In the genomic region with DNA sequence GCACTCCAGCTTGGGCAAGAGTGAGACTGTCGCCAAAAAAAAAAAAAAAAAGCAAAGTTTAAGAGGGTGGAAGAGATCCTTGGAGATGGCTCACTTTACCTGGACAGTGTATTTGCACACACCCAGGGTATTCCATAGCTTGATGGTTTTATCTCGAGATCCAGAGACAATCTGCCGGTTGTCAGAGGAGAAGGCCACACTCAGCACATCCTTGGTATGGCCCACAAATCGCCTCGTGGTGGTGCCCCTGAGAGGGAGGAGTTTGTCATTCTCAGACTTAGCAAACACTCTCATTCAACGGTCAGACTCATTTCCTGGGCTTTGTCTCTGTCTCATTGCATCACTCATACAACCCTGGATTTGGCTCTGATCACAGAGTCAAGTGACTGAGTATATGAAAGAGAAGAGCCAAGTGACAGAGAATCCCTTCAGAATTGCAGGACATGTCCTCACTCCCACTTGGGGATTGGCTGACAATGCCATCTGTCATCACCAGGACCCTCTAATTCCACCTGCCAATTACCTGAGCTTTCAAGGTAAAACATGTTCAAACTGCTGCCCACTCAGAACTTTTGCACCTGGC, we compare ENCODE assay signal across 8 cellular contexts. TPM values are rescaled to one million over a fixed set of nuclear protein-coding genes. Genes with fewer than 3 reads are reported as not detected.
A peak's percentile ranks its signal among the peaks of the same experiment; 100 is the strongest.
DNase-seq lines count a peak whose midpoint lies in the region; ATAC-seq and TF ChIP-seq lines count a peak whose summit lies in the region.

No MANE protein-coding gene starts in this region.

- DNase-seq in ELR (ENCODE audit: low read depth) (peak; percentile 94), chondrocyte (ENCODE audit: low spot score) (no peak), cerebellum (ENCODE audit: low spot score) (no peak), activated gamma-delta T cell treated with Interleukin-2 at 50 U/mL for 16 hours (no peak), NCI-H1930 (lab: John Stamatoyannopoulos, UW) (no peak)
- DNase-seq in naive thymus-derived CD8-positive, alpha-beta T cell = peak in 1 of 10 donors; percentile 27

- H3K9me3 Mint-ChIP-seq in chondrocyte (ENCODE audit: low read depth) = no peaks in the 10 kb centered on the region
- H3K9me3 Mint-ChIP-seq in naive thymus-derived CD8-positive, alpha-beta T cell = no peaks in the 10 kb centered on the region

- H3K9ac ChIP-seq in OCI-LY3 (ENCODE audit: low read length) = peak overlapping the region; percentile 95; the same call in 1 of the 2 replicates

- no peak for ATAC-seq in naive thymus-derived CD8-positive, alpha-beta T cell
- ATAC-seq in HG02840 (IDR thresholded peaks at IDR 0.05; ENCODE audit: low FRiP score, unreplicated experiment) = no peak

- peaks cover 59% of the 10 kb centered on the region for H3K79me2 ChIP-seq in OCI-LY3 (ENCODE audit: low read length)

- H3K27me3 ChIP-seq in OCI-LY3 (ENCODE audit: low read depth, low read length) = no peaks in the 10 kb centered on the region

- POLR2A ChIA-PET in naive thymus-derived CD8-positive, alpha-beta T cell (lab: Charles Lee) = interaction anchor here (0.7 to 15.4 kb wide), 5 partner anchors 11 to 82 kb away, joined by 4 to 284 read pairs (median 87); partner anchors contain the start of genes TRIM41 and TRIM52

- peaks cover 56% of the 10 kb centered on the region for H3K36me3 ChIP-seq in OCI-LY3 (replicated peaks; ENCODE audit: low read depth, low read length)

- H3K27ac ChIP-seq in OCI-LY3 (ENCODE audit: low read length) = peak overlapping the region; percentile 93; the same call in 1 of the 2 replicates

- H3K4me2 ChIP-seq in OCI-LY3 (ENCODE audit: low read length) = peak overlapping the region; percentile 89

- H3K27me3 Mint-ChIP-seq in chondrocyte (ENCODE audit: low read depth) = no peaks in the 10 kb centered on the region
- no peaks in the 10 kb centered on the region for H3K27me3 Mint-ChIP-seq in naive thymus-derived CD8-positive, alpha-beta T cell

- peak overlapping the region; percentile 94 for H3K4me3 Mint-ChIP-seq in chondrocyte (ENCODE audit: unreplicated experiment)
- H3K4me3 Mint-ChIP-seq in naive thymus-derived CD8-positive, alpha-beta T cell = peak overlapping the region; percentile 96 to 100 (median 99)

- H3K4me3 ChIP-seq in OCI-LY3 (ENCODE audit: low read length) = peak overlapping the region; percentile 95

- H3K27ac Mint-ChIP-seq in chondrocyte (ENCODE audit: unreplicated experiment) = peak overlapping the region; percentile 97
- peak overlapping the region; percentile 94 to 99 (median 98) for H3K27ac Mint-ChIP-seq in naive thymus-derived CD8-positive, alpha-beta T cell

- H3K4me1 Mint-ChIP-seq in chondrocyte (ENCODE audit: low read depth) = peaks cover 54% of the 10 kb centered on the region
- peaks cover 29 to 70% (median 67%) of the 10 kb centered on the region in 4 donors for H3K4me1 Mint-ChIP-seq in naive thymus-derived CD8-positive, alpha-beta T cell

- peaks cover 19% of the 10 kb centered on the region for H3K4me1 ChIP-seq in OCI-LY3 (ENCODE audit: low read length)

- peaks cover 51% of the 10 kb centered on the region for H4K20me1 ChIP-seq in OCI-LY3 (ENCODE audit: insufficient read depth, low read length)

- H3K9me3 ChIP-seq in OCI-LY3 (ENCODE audit: insufficient read depth, low read length) = no peaks in the 10 kb centered on the region

- H2AFZ ChIP-seq in OCI-LY3 (ENCODE audit: low read depth, low read length) = no peak overlapping the region

- no peak for TF ChIP-seq CTCF in OCI-LY3 (IDR thresholded peaks at IDR 0.05; ENCODE audit: low read depth, low read length)
- peak; percentile 23 for TF ChIP-seq CTCF in chondrocyte (IDR thresholded peaks at IDR 0.05)

- H3K36me3 Mint-ChIP-seq in chondrocyte (ENCODE audit: low read depth) = peaks cover 42% of the 10 kb centered on the region
- H3K36me3 Mint-ChIP-seq in naive thymus-derived CD8-positive, alpha-beta T cell = peaks cover 10 to 69% (median 26%) of the 10 kb centered on the region in 3 donors

RNA-seq across cellular contexts. Expression of gene RACK1, which starts 2.2 kb away (rescaled TPM):
- total RNA-seq in chondrocyte (995 to 1,189 TPM (median 1,167 TPM) in 3 replicates), cerebellum (2,116 TPM)
- 1,000 to 10,000 TPM; 2,236 to 2,371 TPM for total RNA-seq in naive thymus-derived CD8-positive, alpha-beta T cell
- polyA plus RNA-seq in naive thymus-derived CD8-positive, alpha-beta T cell = 1,000 to 10,000 TPM; 2,449 to 2,566 (median 2,565) TPM

RNA-seq across cellular contexts. Expression of gene TRIM41, which starts 18.4 kb away (rescaled TPM):
- total RNA-seq in chondrocyte = 17.9 to 24.3 TPM (median 19.3 TPM) in 3 replicates
- 10 to 100 TPM; 33.3 to 40.7 TPM for total RNA-seq in naive thymus-derived CD8-positive, alpha-beta T cell
- 1 to 10 TPM; 1.1 to 2.6 (median 1.6) TPM for polyA plus RNA-seq in naive thymus-derived CD8-positive, alpha-beta T cell
- total RNA-seq in cerebellum = 13.5 TPM

RNA-seq across cellular contexts. Expression of gene TRIM52, which starts 19.5 kb away (rescaled TPM):
- total RNA-seq in chondrocyte (7.2 to 12.7 TPM (median 8.3 TPM) in 3 replicates), cerebellum (19.9 TPM)
- total RNA-seq in naive thymus-derived CD8-positive, alpha-beta T cell = 10 to 100 TPM; 62.7 to 64.2 TPM
- 10 to 100 TPM; 23.6 to 36.3 (median 32.8) TPM for polyA plus RNA-seq in naive thymus-derived CD8-positive, alpha-beta T cell

RNA-seq across cellular contexts. Expression of gene TRIM7, which starts 36.5 kb away (rescaled TPM):
- 4.2 to 8.1 TPM (median 5.7 TPM) in 3 replicates for total RNA-seq in chondrocyte
- 1 to 10 TPM; 3.7 to 4.2 TPM for total RNA-seq in naive thymus-derived CD8-positive, alpha-beta T cell
- polyA plus RNA-seq in naive thymus-derived CD8-positive, alpha-beta T cell = under 1 TPM in 1 of 3 donors, not detected in 2; 0.40 TPM
- total RNA-seq in cerebellum = 3.0 TPM
